Comparison of ENCODE assay signal across 1 cellular context in the genomic region with DNA sequence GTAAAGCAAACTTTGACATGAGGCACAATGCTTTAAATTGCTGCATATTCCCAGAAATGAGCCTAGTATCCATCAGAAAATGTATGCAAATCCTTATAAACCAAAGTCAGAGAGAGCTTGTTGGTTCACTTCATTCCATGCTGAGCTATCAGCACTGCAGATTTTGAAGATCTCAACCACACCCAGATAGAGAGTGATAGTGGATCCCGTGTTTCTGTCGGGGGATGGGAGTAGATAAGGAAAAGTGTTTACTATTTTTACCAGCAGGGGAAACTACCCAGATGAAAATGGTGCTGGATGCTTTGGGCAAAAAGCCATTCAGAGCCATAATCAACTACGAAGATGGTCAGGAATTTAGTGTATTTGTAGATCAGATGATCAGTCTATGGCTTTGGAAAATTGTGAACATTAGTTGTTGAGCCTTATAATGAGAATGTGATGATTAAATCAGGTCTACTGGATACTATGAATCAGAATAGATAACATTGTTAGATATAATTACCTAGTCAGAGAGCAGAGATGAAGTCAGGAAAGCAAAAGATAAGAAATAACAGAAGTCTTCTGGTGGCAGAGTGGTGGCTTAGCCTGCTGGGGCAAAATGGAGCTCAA.
TF ChIP-seq lines count a peak whose summit lies in the region.

No MANE protein-coding gene starts in this region.

TF ChIP-seq in IMR-90, 13 proteins besides CTCF, POLR2A, EP300 and RAD21:
- TF ChIP-seq MAFK (IDR thresholded peaks at IDR 0.05; ENCODE audit: low read depth, low read length) (no peak), MAZ (IDR thresholded peaks at IDR 0.05; ENCODE audit: borderline replicate concordance, low read depth, low read length) (no peak), CHD1 (IDR thresholded peaks at IDR 0.05; ENCODE audit: low read depth, low read length) (no peak), BHLHE40 (IDR thresholded peaks at IDR 0.05; ENCODE audit: low read depth, low read length) (no peak), FOS (IDR thresholded peaks at IDR 0.05; ENCODE audit: low read depth, low read length) (no peak), RFX5 (IDR thresholded peaks at IDR 0.05; ENCODE audit: low read depth, low read length) (no peak), SMC3 (IDR thresholded peaks at IDR 0.05; ENCODE audit: low read depth, low read length) (no peak), RCOR1 (IDR thresholded peaks at IDR 0.05; ENCODE audit: insufficient replicate concordance, low read length) (no peak), CEBPB (IDR thresholded peaks at IDR 0.05; ENCODE audit: low read depth, low read length) (no peak), MXI1 (IDR thresholded peaks at IDR 0.05; ENCODE audit: borderline replicate concordance, low read depth, low read length) (no peak), NFE2L2 (IDR thresholded peaks at IDR 0.05; ENCODE audit: low read depth, low read length) (no peak)
- TF ChIP-seq, protein P1, sequence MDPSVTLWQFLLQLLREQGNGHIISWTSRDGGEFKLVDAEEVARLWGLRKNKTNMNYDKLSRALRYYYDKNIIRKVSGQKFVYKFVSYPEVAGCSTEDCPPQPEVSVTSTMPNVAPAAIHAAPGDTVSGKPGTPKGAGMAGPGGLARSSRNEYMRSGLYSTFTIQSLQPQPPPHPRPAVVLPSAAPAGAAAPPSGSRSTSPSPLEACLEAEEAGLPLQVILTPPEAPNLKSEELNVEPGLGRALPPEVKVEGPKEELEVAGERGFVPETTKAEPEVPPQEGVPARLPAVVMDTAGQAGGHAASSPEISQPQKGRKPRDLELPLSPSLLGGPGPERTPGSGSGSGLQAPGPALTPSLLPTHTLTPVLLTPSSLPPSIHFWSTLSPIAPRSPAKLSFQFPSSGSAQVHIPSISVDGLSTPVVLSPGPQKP (IDR thresholded peaks at IDR 0.05; ENCODE audit: borderline replicate concordance, low read depth, low read length): no peak
- TF ChIP-seq, protein P2, sequence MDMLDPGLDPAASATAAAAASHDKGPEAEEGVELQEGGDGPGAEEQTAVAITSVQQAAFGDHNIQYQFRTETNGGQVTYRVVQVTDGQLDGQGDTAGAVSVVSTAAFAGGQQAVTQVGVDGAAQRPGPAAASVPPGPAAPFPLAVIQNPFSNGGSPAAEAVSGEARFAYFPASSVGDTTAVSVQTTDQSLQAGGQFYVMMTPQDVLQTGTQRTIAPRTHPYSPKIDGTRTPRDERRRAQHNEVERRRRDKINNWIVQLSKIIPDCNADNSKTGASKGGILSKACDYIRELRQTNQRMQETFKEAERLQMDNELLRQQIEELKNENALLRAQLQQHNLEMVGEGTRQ (IDR thresholded peaks at IDR 0.05; ENCODE audit: low read depth, low read length): no peak
